8 cellular contexts compared by ENCODE assay signal in genomic region chr1:33472349-33472980, GRCh38. TPM values are rescaled to one million over a fixed set of nuclear protein-coding genes. Genes with fewer than 3 reads are reported as not detected.
DNase-seq lines count a peak whose midpoint lies in the region; ATAC-seq, FAIRE-seq and TF ChIP-seq lines count a peak whose summit lies in the region.

ZSCAN20 (plus strand) TSS chr1:33472645; CDS start chr1:33479289, 6,644 bp downstream.

- intact Hi-C loops in left cardiac atrium (cut with DNase I), result loop anchor here in 1 of 2 donors (5.0 kb wide), 1 partner anchor 140 kb away; no protein-coding TSS in a partner anchor
- intact Hi-C loops in posterior cingulate gyrus (cut with DNase I), result loop anchor here (5.0 kb wide), 2 partner anchors 40 to 105 kb away; partner anchors contain the start of gene PHC2

- no peaks in the 10 kb centered on the region for H3K27me3 ChIP-seq in upper lobe of left lung

- DNase-seq in GM12892 (ENCODE audit: insufficient read length) (peak; percentile 79), NCI-H146 (lab: John Stamatoyannopoulos, UW) (peak; percentile 94), T-cell (peak; percentile 69 to 86 (median 77)), amniotic stem cell (lab: John Stamatoyannopoulos, UW) (peak; percentile 96), left cardiac atrium (peak; percentile 99), posterior cingulate gyrus (peak; percentile 98 to 100 (median 99)), upper lobe of left lung (peak; percentile 98 to 99)

- peak within 1 kb of the TSS; percentile 79 to 89 (median 83) for H3K4me3 Mint-ChIP-seq in T-cell

- H3K9me3 ChIP-seq in upper lobe of left lung, result no peaks in the 10 kb centered on the region

- H3K4me1 ChIP-seq in upper lobe of left lung, result peaks cover 9 to 26% (median 17%) of the 10 kb centered on the region in 4 donors

- TF ChIP-seq EP300 in upper lobe of left lung (IDR thresholded peaks at IDR 0.05), result no peak

- 1 to 2% methylated on average over 16 to 23 of the region's 37 CpGs for WGBS in upper lobe of left lung, 2 donors

- peak within 1 kb of the TSS; percentile 84 to 95 for H3K27ac Mint-ChIP-seq in T-cell

- H3K27ac ChIP-seq in upper lobe of left lung, result peak within 1 kb of the TSS; percentile 13 to 82 (median 81)

- FAIRE-seq in GM12892 (lab: Jason Lieb, UNC), result peak; percentile 94

- peak within 1 kb of the TSS; percentile 58 to 75 (median 66) for H3K4me3 ChIP-seq in upper lobe of left lung

- CTCF ChIA-PET in T-cell (lab: Charles Lee), result interaction anchor here in 1 of 2 donors (1.2 kb wide), 1 partner anchor 177 kb away, joined by 3 read pairs; no protein-coding TSS in a partner anchor

- TF ChIP-seq CTCF in upper lobe of left lung (IDR thresholded peaks at IDR 0.05), result peak in 1 of 6 experiments; percentile 18

- H3K4me1 Mint-ChIP-seq in T-cell, result peaks cover 29 to 42% (median 31%) of the 10 kb centered on the region in 3 donors

- H3K27me3 Mint-ChIP-seq in T-cell, result no peaks in the 10 kb centered on the region

- POLR2A ChIA-PET in T-cell (lab: Charles Lee), result no interaction called here

- no peaks in the 10 kb centered on the region for H3K36me3 ChIP-seq in upper lobe of left lung

- H3K9me3 Mint-ChIP-seq in T-cell, result no peaks in the 10 kb centered on the region

- ATAC-seq in HG02852 (IDR thresholded peaks at IDR 0.05; ENCODE audit: unreplicated experiment), result peak; percentile 93
- peak; percentile 98 to 99 (median 98) for ATAC-seq in T-cell (replicated peaks in 1 of 4)
- peak; percentile 92 to 94 for ATAC-seq in left cardiac atrium
- peak; percentile 97 to 98 for ATAC-seq in upper lobe of left lung (ENCODE audit: low FRiP score in 2 of 2)

- TF ChIP-seq POLR2A in GM12892 (IDR thresholded peaks at IDR 0.05; ENCODE audit: low read depth, low read length), result peak; percentile 44; the same call in 1 of the 2 replicates
- TF ChIP-seq POLR2A in upper lobe of left lung (IDR thresholded peaks at IDR 0.05), result peak in 1 of 4 donors; percentile 45

- H3K36me3 Mint-ChIP-seq in T-cell, result no peaks in the 10 kb centered on the region

RNA-seq across cellular contexts. Expression of gene ZSCAN20, which starts in this region (rescaled TPM):
- polyA plus RNA-seq in GM12892 (2012; ENCODE audit: missing spikeins), result 2.7 TPM
- total RNA-seq in T-cell (1 to 10 TPM; 1.2 to 3.1 (median 2.7) TPM), left cardiac atrium (1 to 10 TPM; 4.4 to 5.2 TPM), upper lobe of left lung (1 to 10 TPM; 2.2 to 5.6 (median 4.8) TPM)

Comparison
In these comparisons a context has a peak if more than half of its experiments do, and no peak if none do; other contexts are left out.
1. Peak in every context shown above with its lines: DNase-seq, ATAC-seq, H3K4me3 ChIP-seq and H3K27ac ChIP-seq.